ENCODE assay signal across 8 cellular contexts in the genomic region with DNA sequence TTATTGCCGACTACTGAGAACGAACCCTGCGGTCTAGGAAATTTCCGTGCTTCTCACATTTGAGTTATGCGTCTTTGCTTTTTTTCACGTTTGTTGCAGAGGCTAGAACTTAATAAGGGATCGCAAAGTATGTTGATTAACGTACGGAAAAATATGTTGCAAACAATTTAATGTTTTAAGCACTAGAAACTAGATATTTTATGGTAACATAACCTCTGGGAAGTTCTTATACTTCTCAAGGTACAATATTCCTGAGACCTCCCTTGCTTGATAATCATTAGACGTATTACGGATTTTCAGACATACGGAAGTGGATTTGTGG. TPM values are rescaled to one million over a fixed set of nuclear protein-coding genes. Genes with fewer than 3 reads are reported as not detected.
DNase-seq lines count a peak whose midpoint lies in the region; ATAC-seq and TF ChIP-seq lines count a peak whose summit lies in the region.

No MANE protein-coding gene starts in this region.

- peak overlapping the region; percentile 93 to 95 for H3K4me3 Mint-ChIP-seq in effector memory CD8-positive, alpha-beta T cell
- peak overlapping the region; percentile 84 to 97 (median 92) for H3K4me3 Mint-ChIP-seq in naive thymus-derived CD8-positive, alpha-beta T cell

- POLR2A ChIA-PET in AG04449 (lab: Yijun Ruan, JAX), result interaction anchor here (0.6 kb wide), 1 partner anchor 26 kb away, joined by 3 read pairs; no protein-coding TSS in a partner anchor
- POLR2A ChIA-PET in naive thymus-derived CD8-positive, alpha-beta T cell (lab: Charles Lee), result interaction anchor here (0.6 to 2.7 kb wide), 4 partner anchors 55 to 898 kb away, joined by 3 to 12 read pairs (median 4); no protein-coding TSS in a partner anchor

- H3K4me1 ChIP-seq in NT2/D1 (ENCODE audit: insufficient read depth, insufficient read length), result no peaks in the 10 kb centered on the region

- H3K4me3 ChIP-seq in AG04449 (ENCODE audit: low read depth, low read length) (peak overlapping the region; percentile 69), NT2/D1 (ENCODE audit: insufficient read length, low read depth) (peak overlapping the region; percentile 73)

- DNase-seq in AG04449 (ENCODE audit: low read depth, low spot score) (no peak), NT2/D1 (ENCODE audit: low read depth, low spot score) (no peak), NK-92 (lab: John Stamatoyannopoulos, UW; ENCODE audit: unreplicated experiment) (no peak), inferior parietal cortex (ENCODE audit: extremely low spot score) (no peak), T-helper 9 cell (no peak)
- no peak for DNase-seq in effector memory CD8-positive, alpha-beta T cell
- no peak for DNase-seq in naive thymus-derived CD8-positive, alpha-beta T cell

- no peak overlapping the region for H3K27ac Mint-ChIP-seq in effector memory CD8-positive, alpha-beta T cell
- H3K27ac Mint-ChIP-seq in naive thymus-derived CD8-positive, alpha-beta T cell, result peak overlapping the region in 9 of 10 donors; percentile 72 to 94 (median 88)

- peak overlapping the region; percentile 92 for H3K9ac ChIP-seq in NT2/D1 (ENCODE audit: insufficient read length, low read depth)

- H3K36me3 ChIP-seq in NT2/D1 (ENCODE audit: insufficient read depth, insufficient read length, low read length), result peaks cover 1% of the 10 kb centered on the region

- no peak for ATAC-seq in effector memory CD8-positive, alpha-beta T cell (replicated peaks)
- no peak for ATAC-seq in naive thymus-derived CD8-positive, alpha-beta T cell
- no peak for ATAC-seq in GM19463 (IDR thresholded peaks at IDR 0.05; ENCODE audit: unreplicated experiment)

- H3K4me1 Mint-ChIP-seq in effector memory CD8-positive, alpha-beta T cell (ENCODE audit: low read depth in 2 of 2), result peaks cover 6 to 8% of the 10 kb centered on the region in 2 donors
- H3K4me1 Mint-ChIP-seq in naive thymus-derived CD8-positive, alpha-beta T cell, result peaks cover 10 to 20% (median 14%) of the 10 kb centered on the region in 4 donors

- H3K9me3 ChIP-seq in NT2/D1 (ENCODE audit: insufficient read depth, low read length), result no peaks in the 10 kb centered on the region

- peaks cover 12 to 41% of the 10 kb centered on the region in 2 donors for H3K27me3 Mint-ChIP-seq in effector memory CD8-positive, alpha-beta T cell
- H3K27me3 Mint-ChIP-seq in naive thymus-derived CD8-positive, alpha-beta T cell, result peaks cover 0 to 15% (median 0%) of the 10 kb centered on the region in 5 donors

- H3K36me3 Mint-ChIP-seq in effector memory CD8-positive, alpha-beta T cell (ENCODE audit: insufficient read depth), result no peaks in the 10 kb centered on the region
- peaks cover 0 to 11% (median 0%) of the 10 kb centered on the region in 3 donors for H3K36me3 Mint-ChIP-seq in naive thymus-derived CD8-positive, alpha-beta T cell

- CTCF ChIA-PET in AG04449 (lab: Yijun Ruan, JAX), result interaction anchor here (1.0 kb wide), 1 partner anchor 206 kb away, joined by 4 read pairs; no protein-coding TSS in a partner anchor

- H3K9me3 Mint-ChIP-seq in effector memory CD8-positive, alpha-beta T cell, result no peaks in the 10 kb centered on the region
- no peaks in the 10 kb centered on the region for H3K9me3 Mint-ChIP-seq in naive thymus-derived CD8-positive, alpha-beta T cell

- no peak for TF ChIP-seq CTCF in AG04449 (IDR thresholded peaks at IDR 0.05; ENCODE audit: insufficient read depth, low read length, missing control alignments)

- no peaks in the 10 kb centered on the region for H3K27me3 ChIP-seq in NT2/D1 (ENCODE audit: insufficient read depth, insufficient read length)

RNA-seq across cellular contexts. Expression of a gene that starts 0.6 kb away (rescaled TPM):
- total RNA-seq in naive thymus-derived CD8-positive, alpha-beta T cell, result 1 to 10 TPM; 3.5 to 3.8 TPM
- polyA plus RNA-seq in naive thymus-derived CD8-positive, alpha-beta T cell, result 1 to 10 TPM in 1 of 3 donors, under 1 TPM in 2; 0.74 to 1.9 (median 0.94) TPM

Comparison
In these comparisons a context has a peak if more than half of its experiments do, and no peak if none do; other contexts are left out.
1. H3K27ac Mint-ChIP-seq: peak in naive thymus-derived CD8-positive, alpha-beta T cell (9 of 10); none in effector memory CD8-positive, alpha-beta T cell (0 of 2).